In genomic region chr22:20818471-20818870, GRCh38 we compare ENCODE assay signal across 34 cellular contexts. TPM values are rescaled to one million over a fixed set of nuclear protein-coding genes. Genes with fewer than 3 reads are reported as not detected.
"Had no signal": no experiment of that assay in that cellular context is flagged by ENCODE, and none has a peak within 500 bp of the region (broad histone marks: within the 10 kb centered on the region; RNA-seq: fewer than 3 reads in every experiment).

No MANE protein-coding gene starts in this region.

- FAIRE-seq: bronchial epithelial cell, colon, TTC549 had no signal

- H3K27me3 ChIP-seq: ascending aorta, cardiac muscle cell had no signal

- H3K4me1 Mint-ChIP-seq: activated B cell treated with CpG ODN at 0.5 μM for 24 hours; activated CD4-positive, alpha-beta T cell treated with anti-CD3 and anti-CD28 coated beads, Interleukin-2, amount 10 ng/mL, durations not matched to agents 24 days and 14 days; activated T-helper 17 cell treated with anti-CD3 and anti-CD28 coated beads, Interleukin-2, amount 50 U/mL, for 72 hours; brain had no signal

- ATAC-seq: activated CD8-positive, alpha-beta T cell treated with anti-CD3 and anti-CD28 coated beads for 36 hours; activated T-helper 17 cell treated with anti-CD3 and anti-CD28 coated beads, Interleukin-2, amount 50 U/mL, for 72 hours had no signal

- H3K9me3 ChIP-seq: ascending aorta had no signal

- H3K4me1 ChIP-seq: ascending aorta had no signal

- H3K4me3 Mint-ChIP-seq: activated B cell treated with CpG ODN at 0.5 μM for 24 hours; activated CD4-positive, alpha-beta memory T cell treated with anti-CD3 and anti-CD28 coated beads for 36 hours; activated CD4-positive, alpha-beta T cell treated with anti-CD3 and anti-CD28 coated beads, Interleukin-2, amount 10 ng/mL, durations not matched to agents 24 days and 14 days; activated CD8-positive, alpha-beta T cell treated with anti-CD3 and anti-CD28 coated beads for 36 hours; activated naive CD4-positive, alpha-beta T cell treated with anti-CD3 and anti-CD28 coated beads for 36 hours; activated naive CD8-positive, alpha-beta T cell treated with anti-CD3 and anti-CD28 coated beads for 36 hours; activated T-cell treated with anti-CD3 and anti-CD28 coated beads, Interleukin-2, amount 50 U/mL, for 24 hours; activated T-helper 1 cell treated with anti-CD3 and anti-CD28 coated beads, Interleukin-12 subunit alpha, Interleukin-12 subunit beta, Interleukin-2, Interleukin-4 antibody, amounts not matched to agents 30 ng/mL and 10 ng/mL and 1 ng/mL, durations not matched to agents 14 hours and 24 hours and 36 hours; activated T-helper 17 cell treated with anti-CD3 and anti-CD28 coated beads, Interleukin-2, amount 50 U/mL, for 72 hours; brain; T-helper 1 cell treated with Interleukin-12 subunit alpha and Interleukin-12 subunit beta and Interleukin-4 antibody, amounts not matched to agents 30 μg/mL and 1 μg/mL, for 36 hours; T-helper 2 cell treated with Interferon-gamma antibody and Interleukin-4, amounts not matched to agents 5 μg/mL and 100 μg/mL, for 36 hours had no signal

- DNase-seq: activated B cell treated with CpG ODN at 0.5 μM for 24 hours; activated CD4-positive, alpha-beta memory T cell treated with anti-CD3 and anti-CD28 coated beads for 36 hours; activated CD4-positive, alpha-beta T cell treated with anti-CD3 and anti-CD28 coated beads for 4 hours; activated CD4-positive, alpha-beta T cell treated with anti-CD3 and anti-CD28 coated beads, Interleukin-2, amount 10 ng/mL, durations not matched to agents 24 days and 14 days; activated CD4-positive, alpha-beta T cell treated with anti-CD3 and anti-CD28 coated beads, Interleukin-2, amount 50 U/mL, for 1 hour; activated CD4-positive, alpha-beta T cell treated with anti-CD3 and anti-CD28 coated beads, Interleukin-2, amount 50 U/mL, for 4 hours; activated CD4-positive, CD25-positive, alpha-beta regulatory T cell treated with anti-CD3 and anti-CD28 coated beads, Interleukin-2, amount 50 U/mL, for 72 hours; activated CD8-positive, alpha-beta memory T cell treated with anti-CD3 and anti-CD28 coated beads, Interleukin-2, amount 50 U/mL, for 4 hours; activated CD8-positive, alpha-beta T cell treated with anti-CD3 and anti-CD28 coated beads for 36 hours; activated gamma-delta T cell treated with Interleukin-2 at 50 U/mL for 16 hours; activated naive CD4-positive, alpha-beta T cell; activated naive CD4-positive, alpha-beta T cell treated with anti-CD3 and anti-CD28 coated beads for 36 hours; activated naive CD4-positive, alpha-beta T cell treated with anti-CD3 and anti-CD28 coated beads, Interleukin-2, amount 50 U/mL, for 16 hours; activated naive CD8-positive, alpha-beta T cell treated with anti-CD3 and anti-CD28 coated beads for 36 hours; activated T-cell treated with anti-CD3 and anti-CD28 coated beads for 4 hours; activated T-cell treated with anti-CD3 and anti-CD28 coated beads, Interleukin-2, amount 50 U/mL, for 24 hours; activated T-cell treated with anti-CD3 and anti-CD28 coated beads, Interleukin-2, amount 50 U/mL, for 48 hours; amygdala; anterior cingulate cortex; caudate nucleus; T-helper 1 cell; T-helper 2 cell; T-helper 9 cell had no signal

- H3K27me3 Mint-ChIP-seq: activated B cell treated with CpG ODN at 0.5 μM for 24 hours; activated CD4-positive, alpha-beta memory T cell treated with anti-CD3 and anti-CD28 coated beads for 36 hours; activated CD4-positive, alpha-beta T cell treated with anti-CD3 and anti-CD28 coated beads, Interleukin-2, amount 10 ng/mL, durations not matched to agents 24 days and 14 days; activated CD8-positive, alpha-beta T cell treated with anti-CD3 and anti-CD28 coated beads for 36 hours; activated naive CD8-positive, alpha-beta T cell treated with anti-CD3 and anti-CD28 coated beads for 36 hours; activated T-cell treated with anti-CD3 and anti-CD28 coated beads, Interleukin-2, amount 50 U/mL, for 24 hours; activated T-helper 17 cell treated with anti-CD3 and anti-CD28 coated beads, Interleukin-2, amount 50 U/mL, for 72 hours; brain had no signal

- H3K9me3 Mint-ChIP-seq: activated B cell treated with CpG ODN at 0.5 μM for 24 hours; activated CD4-positive, alpha-beta memory T cell treated with anti-CD3 and anti-CD28 coated beads for 36 hours; activated CD4-positive, alpha-beta T cell treated with anti-CD3 and anti-CD28 coated beads, Interleukin-2, amount 10 ng/mL, durations not matched to agents 24 days and 14 days; activated CD8-positive, alpha-beta T cell treated with anti-CD3 and anti-CD28 coated beads for 36 hours; activated naive CD4-positive, alpha-beta T cell treated with anti-CD3 and anti-CD28 coated beads for 36 hours; activated naive CD8-positive, alpha-beta T cell treated with anti-CD3 and anti-CD28 coated beads for 36 hours; activated T-cell treated with anti-CD3 and anti-CD28 coated beads, Interleukin-2, amount 50 U/mL, for 24 hours; activated T-helper 1 cell treated with anti-CD3 and anti-CD28 coated beads, Interleukin-12 subunit alpha, Interleukin-12 subunit beta, Interleukin-2, Interleukin-4 antibody, amounts not matched to agents 30 ng/mL and 10 ng/mL and 1 ng/mL, durations not matched to agents 14 hours and 24 hours and 36 hours; activated T-helper 17 cell treated with anti-CD3 and anti-CD28 coated beads, Interleukin-2, amount 50 U/mL, for 72 hours; brain; T-helper 1 cell treated with Interleukin-12 subunit alpha and Interleukin-12 subunit beta and Interleukin-4 antibody, amounts not matched to agents 30 μg/mL and 1 μg/mL, for 36 hours; T-helper 2 cell treated with Interferon-gamma antibody and Interleukin-4, amounts not matched to agents 5 μg/mL and 100 μg/mL, for 36 hours had no signal

- H3K4me3 ChIP-seq: ascending aorta, cardiac muscle cell had no signal

- H3K27ac Mint-ChIP-seq: activated B cell treated with CpG ODN at 0.5 μM for 24 hours; activated CD4-positive, alpha-beta memory T cell treated with anti-CD3 and anti-CD28 coated beads for 36 hours; activated CD4-positive, alpha-beta T cell treated with anti-CD3 and anti-CD28 coated beads, Interleukin-2, amount 10 ng/mL, durations not matched to agents 24 days and 14 days; activated naive CD4-positive, alpha-beta T cell treated with anti-CD3 and anti-CD28 coated beads for 36 hours; activated naive CD8-positive, alpha-beta T cell treated with anti-CD3 and anti-CD28 coated beads for 36 hours; activated T-cell treated with anti-CD3 and anti-CD28 coated beads, Interleukin-2, amount 50 U/mL, for 24 hours; activated T-helper 1 cell treated with anti-CD3 and anti-CD28 coated beads, Interleukin-12 subunit alpha, Interleukin-12 subunit beta, Interleukin-2, Interleukin-4 antibody, amounts not matched to agents 30 ng/mL and 10 ng/mL and 1 ng/mL, durations not matched to agents 14 hours and 24 hours and 36 hours; T-helper 1 cell treated with Interleukin-12 subunit alpha and Interleukin-12 subunit beta and Interleukin-4 antibody, amounts not matched to agents 30 μg/mL and 1 μg/mL, for 36 hours; T-helper 2 cell treated with Interferon-gamma antibody and Interleukin-4, amounts not matched to agents 5 μg/mL and 100 μg/mL, for 36 hours had no signal

RNA-seq across cellular contexts. Expression of gene SERPIND1, which starts 44.6 kb away (rescaled TPM):
- total RNA-seq: activated B cell treated with CpG ODN at 0.5 μM for 24 hours; activated CD4-positive, alpha-beta memory T cell treated with anti-CD3 and anti-CD28 coated beads for 36 hours; activated CD4-positive, alpha-beta T cell treated with anti-CD3 and anti-CD28 coated beads, Interleukin-2, amount 10 ng/mL, durations not matched to agents 24 days and 14 days; activated CD8-positive, alpha-beta memory T cell treated with anti-CD3 and anti-CD28 coated beads for 36 hours; activated CD8-positive, alpha-beta T cell treated with anti-CD3 and anti-CD28 coated beads for 36 hours; activated naive CD4-positive, alpha-beta T cell treated with anti-CD3 and anti-CD28 coated beads for 36 hours; activated naive CD8-positive, alpha-beta T cell treated with anti-CD3 and anti-CD28 coated beads for 36 hours; activated T-helper 1 cell treated with anti-CD3 and anti-CD28 coated beads, Interleukin-12 subunit alpha, Interleukin-12 subunit beta, Interleukin-2, Interleukin-4 antibody, amounts not matched to agents 30 ng/mL and 10 ng/mL and 1 ng/mL, durations not matched to agents 14 hours and 24 hours and 36 hours; ascending aorta; bronchial epithelial cell had no signal
